In genomic region chr6:140817176-140817575, GRCh38 we compare ENCODE assay signal across 20 cellular contexts.
DNase-seq lines count a peak whose midpoint lies in the region; ATAC-seq, FAIRE-seq and TF ChIP-seq lines count a peak whose summit lies in the region.
"Had no signal": no experiment of that assay in that cellular context is flagged by ENCODE, and none has a peak within 500 bp of the region (broad histone marks: within the 10 kb centered on the region; RNA-seq: fewer than 3 reads in every experiment).

No MANE protein-coding gene starts in this region.

- H3F3A ChIP-seq in PC-9 (ENCODE audit: insufficient read depth, low read depth) = no peaks in the 10 kb centered on the region

- H3K27me3 ChIP-seq in astrocyte (ENCODE audit: insufficient read depth, low read length) = no peaks in the 10 kb centered on the region
- no peaks in the 10 kb centered on the region for H3K27me3 ChIP-seq in endodermal cell (ENCODE audit: control insufficient read depth, insufficient read depth, low read length, poor library complexity, severe bottlenecking)
- no peaks in the 10 kb centered on the region for H3K27me3 ChIP-seq in PC-9 (ENCODE audit: insufficient read depth, low read depth)
- H3K27me3 ChIP-seq: BE2C had no signal

- H3K4me1 ChIP-seq in astrocyte (ENCODE audit: insufficient read depth, low read length) (no peaks in the 10 kb centered on the region), endodermal cell (ENCODE audit: control insufficient read depth, insufficient read depth, low read length) (peaks cover 4% of the 10 kb centered on the region), PC-9 (replicated peaks; ENCODE audit: insufficient read depth) (no peaks in the 10 kb centered on the region)
- H3K4me1 ChIP-seq: BE2C had no signal

- no peaks in the 10 kb centered on the region for H4K20me1 ChIP-seq in astrocyte (ENCODE audit: insufficient read depth, low read length)
- no peaks in the 10 kb centered on the region for H4K20me1 ChIP-seq in PC-9 (ENCODE audit: insufficient read depth)

- H3K36me3 ChIP-seq in astrocyte (ENCODE audit: insufficient read depth, low read length) (no peaks in the 10 kb centered on the region), endodermal cell (ENCODE audit: control insufficient read depth, insufficient read depth, low read length) (no peaks in the 10 kb centered on the region), PC-9 (ENCODE audit: low read depth) (no peaks in the 10 kb centered on the region)
- H3K36me3 ChIP-seq: BE2C had no signal

- FAIRE-seq in astrocyte (lab: Jason Lieb, UNC) = no peak
- FAIRE-seq: A204.1, D721Med, H54 had no signal

- H2AFZ ChIP-seq in astrocyte (ENCODE audit: low read depth, low read length) (no peak overlapping the region), PC-9 (no peak overlapping the region)

- no peaks in the 10 kb centered on the region for H3K4me1 Mint-ChIP-seq in astrocyte (ENCODE audit: low read depth, unreplicated experiment)
- H3K4me1 Mint-ChIP-seq in endodermal cell = peaks cover 31% of the 10 kb centered on the region
- peaks cover 16% of the 10 kb centered on the region for H3K4me1 Mint-ChIP-seq in nephron progenitor cell
- H3K4me1 Mint-ChIP-seq in type B pancreatic cell (ENCODE audit: unreplicated experiment) = peaks cover 14% of the 10 kb centered on the region
- no peaks in the 10 kb centered on the region for H3K4me1 Mint-ChIP-seq in effector memory CD8-positive, alpha-beta T cell (ENCODE audit: low read depth in 2 of 2)
- H3K4me1 Mint-ChIP-seq: CD4-positive, alpha-beta memory T cell had no signal

- H3K4me2 ChIP-seq in astrocyte (ENCODE audit: low read length) = no peak overlapping the region
- H3K4me2 ChIP-seq in PC-9 = no peak overlapping the region

- POLR2A ChIA-PET in PC-9 (lab: Charles Lee; ENCODE audit: unreplicated experiment) = no interaction called here

- DNase-seq in astrocyte (ENCODE audit: low read depth) = peak; percentile 4
- DNase-seq in endodermal cell = no peak
- DNase-seq in nephron progenitor cell = no peak
- DNase-seq in type B pancreatic cell (ENCODE audit: extremely low spot score, unreplicated experiment) = no peak
- no peak for DNase-seq in effector memory CD8-positive, alpha-beta T cell
- no peak for DNase-seq in PC-9
- DNase-seq in HuH-7.5 (ENCODE audit: low spot score) = no peak
- DNase-seq: BE2C; CD4-positive, alpha-beta memory T cell; COR-L47; DMS153; DMS79 treated with DMSO at 0.1 percent for 48 hours; GDM1; IMR-90 had no signal

- no peak for ATAC-seq in effector memory CD8-positive, alpha-beta T cell (replicated peaks)
- ATAC-seq: HCT116 had no signal

- H3K4me3 Mint-ChIP-seq in astrocyte (ENCODE audit: unreplicated experiment) = no peak overlapping the region
- H3K4me3 Mint-ChIP-seq in endodermal cell = no peak overlapping the region
- no peak overlapping the region for H3K4me3 Mint-ChIP-seq in nephron progenitor cell
- H3K4me3 Mint-ChIP-seq in type B pancreatic cell = no peak overlapping the region
- H3K4me3 Mint-ChIP-seq in effector memory CD8-positive, alpha-beta T cell = no peak overlapping the region
- H3K4me3 Mint-ChIP-seq: CD4-positive, alpha-beta memory T cell had no signal

- H3K9ac ChIP-seq in astrocyte (ENCODE audit: low read length) (no peak overlapping the region), endodermal cell (ENCODE audit: extremely low read depth, low read length, poor library complexity, severe bottlenecking) (no peak overlapping the region)

- H3K9me3 ChIP-seq in astrocyte (ENCODE audit: insufficient read depth, low read depth, low read length) (no peaks in the 10 kb centered on the region), endodermal cell (ENCODE audit: control insufficient read depth, low read length) (peaks cover 12% of the 10 kb centered on the region), PC-9 (ENCODE audit: insufficient read depth, low read depth) (no peaks in the 10 kb centered on the region)
- H3K9me3 ChIP-seq: BE2C had no signal

- 83% methylated on average over 2 of the region's 3 CpGs; no CpG with 5 or more reads in 1 of the 2 experiments for WGBS in endodermal cell (ENCODE audit: insufficient coverage in 1 of 2, insufficient read length in 1 of 2), 2 experiments

- intact Hi-C loops in PC-9 (cut with micrococcal nuclease; ENCODE audit: unreplicated experiment) = no loop called here

- no peaks in the 10 kb centered on the region for H3K9me2 ChIP-seq in PC-9 (ENCODE audit: insufficient read depth)

- no peaks in the 10 kb centered on the region for H3K9me3 Mint-ChIP-seq in astrocyte (ENCODE audit: unreplicated experiment)
- H3K9me3 Mint-ChIP-seq in endodermal cell = peaks cover 7% of the 10 kb centered on the region
- H3K9me3 Mint-ChIP-seq in nephron progenitor cell = peaks cover 7% of the 10 kb centered on the region
- no peaks in the 10 kb centered on the region for H3K9me3 Mint-ChIP-seq in type B pancreatic cell
- no peaks in the 10 kb centered on the region for H3K9me3 Mint-ChIP-seq in effector memory CD8-positive, alpha-beta T cell

- H3K27ac ChIP-seq in astrocyte (ENCODE audit: low read depth, low read length) (no peak overlapping the region), endodermal cell (ENCODE audit: low read depth, low read length) (no peak overlapping the region), PC-9 (no peak overlapping the region)
- H3K27ac ChIP-seq: C4-2B, HL-60 had no signal

- H3K27ac Mint-ChIP-seq in astrocyte (ENCODE audit: unreplicated experiment) (no peak overlapping the region), endodermal cell (peak overlapping the region; percentile 67), nephron progenitor cell (peak overlapping the region; percentile 23), type B pancreatic cell (peak overlapping the region; percentile 2)
- no peak overlapping the region for H3K27ac Mint-ChIP-seq in effector memory CD8-positive, alpha-beta T cell
- H3K27ac Mint-ChIP-seq: CD4-positive, alpha-beta memory T cell had no signal

- no peaks in the 10 kb centered on the region for H3K79me2 ChIP-seq in astrocyte (ENCODE audit: insufficient read depth, low read length)
- H3K79me2 ChIP-seq in PC-9 (ENCODE audit: low read depth) = no peaks in the 10 kb centered on the region

- CTCF ChIA-PET in PC-9 (lab: Charles Lee) = no interaction called here

- H3K36me3 Mint-ChIP-seq in astrocyte (ENCODE audit: low read depth, unreplicated experiment) = no peaks in the 10 kb centered on the region
- H3K36me3 Mint-ChIP-seq in endodermal cell (ENCODE audit: low read depth) = no peaks in the 10 kb centered on the region
- no peaks in the 10 kb centered on the region for H3K36me3 Mint-ChIP-seq in nephron progenitor cell (ENCODE audit: low read depth)
- no peaks in the 10 kb centered on the region for H3K36me3 Mint-ChIP-seq in type B pancreatic cell
- H3K36me3 Mint-ChIP-seq in effector memory CD8-positive, alpha-beta T cell (ENCODE audit: insufficient read depth) = no peaks in the 10 kb centered on the region
- H3K36me3 Mint-ChIP-seq: CD4-positive, alpha-beta memory T cell had no signal

- BruUV-seq in PC-9 (replicated peaks; lab: Mats Ljungman, UMichigan) = no TSS peak

- no peak for TF ChIP-seq CTCF in astrocyte (IDR thresholded peaks at IDR 0.05; ENCODE audit: insufficient read depth, low read depth, low read length)
- TF ChIP-seq CTCF in endodermal cell (conservative IDR thresholded peaks at IDR 0.05) = no peak
- TF ChIP-seq CTCF in nephron progenitor cell (IDR thresholded peaks at IDR 0.05) = no peak
- TF ChIP-seq CTCF in type B pancreatic cell (conservative IDR thresholded peaks at IDR 0.05) = no peak
- TF ChIP-seq CTCF in PC-9 (conservative IDR thresholded peaks at IDR 0.05) = no peak

- H3K27me3 Mint-ChIP-seq in astrocyte (ENCODE audit: low read depth, unreplicated experiment) = no peaks in the 10 kb centered on the region
- no peaks in the 10 kb centered on the region for H3K27me3 Mint-ChIP-seq in endodermal cell (ENCODE audit: insufficient read depth)
- H3K27me3 Mint-ChIP-seq in nephron progenitor cell (ENCODE audit: low read depth, poor library complexity) = no peaks in the 10 kb centered on the region
- no peaks in the 10 kb centered on the region for H3K27me3 Mint-ChIP-seq in type B pancreatic cell
- H3K27me3 Mint-ChIP-seq in effector memory CD8-positive, alpha-beta T cell = no peaks in the 10 kb centered on the region
- H3K27me3 Mint-ChIP-seq: CD4-positive, alpha-beta memory T cell had no signal

- H3K4me3 ChIP-seq in astrocyte (ENCODE audit: insufficient read depth, low read depth, low read length) = no peak overlapping the region
- H3K4me3 ChIP-seq in endodermal cell (ENCODE audit: low read length) = no peak overlapping the region
- H3K4me3 ChIP-seq in PC-9 = no peak overlapping the region

Comparison
In these comparisons a context has a peak if more than half of its experiments do, and no peak if none do; other contexts are left out.
1. H3K27ac Mint-ChIP-seq: peak in endodermal cell (single experiment), nephron progenitor cell (single experiment) and type B pancreatic cell (single experiment); none in astrocyte (single experiment) and effector memory CD8-positive, alpha-beta T cell (0 of 2).